In genomic region chr6:14476793-14477531, GRCh38 we compare ENCODE assay signal across 10 cellular contexts.
A peak's percentile ranks its signal among the peaks of the same experiment; 100 is the strongest.
DNase-seq lines count a peak whose midpoint lies in the region; ATAC-seq and TF ChIP-seq lines count a peak whose summit lies in the region.
"Had no signal": no experiment of that assay in that cellular context is flagged by ENCODE, and none has a peak within 500 bp of the region (broad histone marks: within the 10 kb centered on the region; RNA-seq: fewer than 3 reads in every experiment).

No MANE protein-coding gene starts in this region.

- H3K9me3 ChIP-seq in neural progenitor cell (ENCODE audit: low read depth): no peaks in the 10 kb centered on the region

- no peaks in the 10 kb centered on the region for H3K27me3 Mint-ChIP-seq in neural progenitor cell (ENCODE audit: insufficient read depth, low read depth)
- peaks cover 6 to 9% of the 10 kb centered on the region in 2 donors for H3K27me3 Mint-ChIP-seq in effector memory CD8-positive, alpha-beta T cell

- H3K36me3 Mint-ChIP-seq in neural progenitor cell: no peaks in the 10 kb centered on the region
- no peaks in the 10 kb centered on the region for H3K36me3 Mint-ChIP-seq in effector memory CD8-positive, alpha-beta T cell (ENCODE audit: insufficient read depth)
- H3K36me3 Mint-ChIP-seq: natural killer cell had no signal

- no peak for TF ChIP-seq CTCF in AG09319 (IDR thresholded peaks at IDR 0.05; ENCODE audit: low read depth, low read length)
- TF ChIP-seq CTCF in neural progenitor cell (IDR thresholded peaks at IDR 0.05): no peak

- H3K9me3 Mint-ChIP-seq in neural progenitor cell: peaks cover 11% of the 10 kb centered on the region
- H3K9me3 Mint-ChIP-seq in effector memory CD8-positive, alpha-beta T cell: peaks cover 1 to 7% of the 10 kb centered on the region in 2 donors

- H3K4me2 ChIP-seq in neural progenitor cell: peak overlapping the region; percentile 22

- H3K27me3 ChIP-seq in neural progenitor cell: no peaks in the 10 kb centered on the region

- H3K79me2 ChIP-seq in neural progenitor cell (ENCODE audit: low read depth): no peaks in the 10 kb centered on the region

- H2AFZ ChIP-seq in neural progenitor cell (replicated peaks): no peak overlapping the region

- no peak overlapping the region for H3K4me3 ChIP-seq in neural progenitor cell

- no peak overlapping the region for H3K27ac Mint-ChIP-seq in neural progenitor cell
- H3K27ac Mint-ChIP-seq in effector memory CD8-positive, alpha-beta T cell: no peak overlapping the region
- H3K27ac Mint-ChIP-seq: natural killer cell had no signal

- no peaks in the 10 kb centered on the region for H4K20me1 ChIP-seq in neural progenitor cell (ENCODE audit: low read depth)

- no peak overlapping the region for H3K4me3 Mint-ChIP-seq in neural progenitor cell
- H3K4me3 Mint-ChIP-seq in effector memory CD8-positive, alpha-beta T cell: no peak overlapping the region
- H3K4me3 Mint-ChIP-seq: natural killer cell had no signal

- no peaks in the 10 kb centered on the region for H3K4me1 ChIP-seq in neural progenitor cell

- H3K9ac ChIP-seq in neural progenitor cell: no peak overlapping the region

- DNase-seq in AG09319 (ENCODE audit: extremely low read depth, low read depth) (peak; percentile 82), NCI-H2171 treated with DMSO at 0.1 percent for 48 hours (lab: John Stamatoyannopoulos, UW) (peak; percentile 92), fibroblast of gingiva (ENCODE audit: low read depth) (peak; percentile 91), neural progenitor cell (ENCODE audit: low spot score) (no peak), NCI-H2107 (lab: John Stamatoyannopoulos, UW) (no peak)
- DNase-seq in effector memory CD8-positive, alpha-beta T cell: no peak
- DNase-seq: activated gamma-delta T cell treated with Interleukin-2 at 50 U/mL for 16 hours, natural killer cell had no signal

- H3K4me1 Mint-ChIP-seq in neural progenitor cell: peaks cover 2% of the 10 kb centered on the region
- no peaks in the 10 kb centered on the region for H3K4me1 Mint-ChIP-seq in effector memory CD8-positive, alpha-beta T cell (ENCODE audit: low read depth in 2 of 2)

- H3F3A ChIP-seq in neural progenitor cell (ENCODE audit: low read depth): no peaks in the 10 kb centered on the region

- no peaks in the 10 kb centered on the region for H3K36me3 ChIP-seq in neural progenitor cell

- ATAC-seq in effector memory CD8-positive, alpha-beta T cell (replicated peaks): no peak
- ATAC-seq in HG02840 (IDR thresholded peaks at IDR 0.05; ENCODE audit: low FRiP score, unreplicated experiment) (no peak), HG03139 (IDR thresholded peaks at IDR 0.05; ENCODE audit: unreplicated experiment) (no peak)
- ATAC-seq: natural killer cell had no signal

- no peak overlapping the region for H3K27ac ChIP-seq in neural progenitor cell

Comparison
In these comparisons a context has a peak if more than half of its experiments do, and no peak if none do; other contexts are left out.
1. DNase-seq: peak in AG09319 (single experiment), NCI-H2171 treated with DMSO at 0.1 percent for 48 hours (single experiment) and fibroblast of gingiva (single experiment); none in neural progenitor cell (single experiment), effector memory CD8-positive, alpha-beta T cell (0 of 3) and NCI-H2107 (single experiment).